ENCODE assay signal across 14 cellular contexts in genomic region chr16:11706180-11706742, GRCh38. TPM values are rescaled to one million over a fixed set of nuclear protein-coding genes. Genes with fewer than 3 reads are reported as not detected.
A peak's percentile ranks its signal among the peaks of the same experiment; 100 is the strongest.
DNase-seq lines count a peak whose midpoint lies in the region; ATAC-seq and TF ChIP-seq lines count a peak whose summit lies in the region.
"Had no signal": no experiment of that assay in that cellular context is flagged by ENCODE, and none has a peak within 500 bp of the region (broad histone marks: within the 10 kb centered on the region; RNA-seq: fewer than 3 reads in every experiment).

No MANE protein-coding gene starts in this region.

- H3K9me3 ChIP-seq in HEK293 (ENCODE audit: control insufficient read depth, insufficient read depth, low read depth, low read length), result no peaks in the 10 kb centered on the region
- no peaks in the 10 kb centered on the region for H3K9me3 ChIP-seq in lower lobe of right lung
- H3K9me3 ChIP-seq: colonic mucosa, gastroesophageal sphincter, tibial artery had no signal

- TF ChIP-seq CTCF in HEK293 (tag by site-specific recombination; IDR thresholded peaks at IDR 0.05) (no peak), VCaP (conservative IDR thresholded peaks at IDR 0.05) (no peak), lower lobe of right lung (IDR thresholded peaks at IDR 0.05) (no peak)

- H3K27ac ChIP-seq in HEK293 (ENCODE audit: extremely low read depth, low read depth, low read length), result no peak overlapping the region
- H3K27ac ChIP-seq in VCaP, result peak overlapping the region; percentile 67
- no peak overlapping the region for H3K27ac ChIP-seq in lower lobe of right lung
- H3K27ac ChIP-seq in mesendoderm (ENCODE audit: low read depth, low read length), result no peak overlapping the region
- H3K27ac ChIP-seq: colonic mucosa, gastroesophageal sphincter, tibial artery had no signal

- no peaks in the 10 kb centered on the region for H3K27me3 ChIP-seq in lower lobe of right lung (ENCODE audit: low read depth)
- H3K27me3 ChIP-seq in mesendoderm (ENCODE audit: insufficient read depth, low read length, poor library complexity), result no peaks in the 10 kb centered on the region
- H3K27me3 ChIP-seq: colonic mucosa, gastroesophageal sphincter, tibial artery had no signal

- H4K8ac ChIP-seq in mesendoderm (ENCODE audit: low read depth, low read length), result no peak overlapping the region

- no peak for DNase-seq in lower lobe of right lung
- DNase-seq in middle frontal gyrus (ENCODE audit: extremely low spot score, low spot score), result no peak
- DNase-seq in NCI-H1092 treated with DMSO at 0.1 percent for 48 hours (lab: John Stamatoyannopoulos, UW), result no peak
- DNase-seq in HT-29 (ENCODE audit: low spot score), result no peak
- DNase-seq in mesendoderm, result no peak
- DNase-seq: activated CD4-positive, alpha-beta T cell treated with anti-CD3 and anti-CD28 coated beads, Interleukin-2, amount 50 U/mL, for 1 hour; colonic mucosa; DMS79; NCI-H1436; tibial artery had no signal

- no peak overlapping the region for H2BK120ac ChIP-seq in mesendoderm (ENCODE audit: low read depth, low read length)

- ATAC-seq in GM18505 (IDR thresholded peaks at IDR 0.05; ENCODE audit: unreplicated experiment) (no peak), lower lobe of right lung (peak; percentile 30 to 56)
- ATAC-seq: gastroesophageal sphincter had no signal

- peak; percentile 27 for TF ChIP-seq POLR2A in GM18505 (IDR thresholded peaks at IDR 0.05; ENCODE audit: borderline replicate concordance, extremely low read depth, insufficient read depth, insufficient read length)

- H2BK15ac ChIP-seq in mesendoderm (replicated peaks; ENCODE audit: low read depth), result no peak overlapping the region

- CTCF ChIA-PET in HEK293 (lab: Yijun Ruan, JAX), result interaction anchor here (1.0 to 1.8 kb wide), 2 partner anchors 9 to 174 kb away, joined by 3 to 6 read pairs; no protein-coding TSS in a partner anchor

- H3K36me3 ChIP-seq in HEK293 (ENCODE audit: control insufficient read depth in 2 of 2, insufficient read depth in 1 of 2, low read length in 2 of 2), result peaks cover 0 to 51% of the 10 kb centered on the region in 2 experiments; a peak in 2 of 3 replicates
- H3K36me3 ChIP-seq in lower lobe of right lung, result peaks cover 52% of the 10 kb centered on the region
- H3K36me3 ChIP-seq in mesendoderm (ENCODE audit: control insufficient read depth, insufficient read depth, low read length), result no peaks in the 10 kb centered on the region
- H3K36me3 ChIP-seq: colonic mucosa had no signal

- H3K23ac ChIP-seq in mesendoderm (ENCODE audit: low read length), result no peak overlapping the region

- H3K4me3 ChIP-seq in HEK293 (ENCODE audit: low read depth, low read length) (no peak overlapping the region), lower lobe of right lung (no peak overlapping the region), mesendoderm (ENCODE audit: low read length) (no peak overlapping the region)
- H3K4me3 ChIP-seq: colonic mucosa, gastroesophageal sphincter, tibial artery had no signal

- H3K18ac ChIP-seq in mesendoderm (ENCODE audit: low read length), result no peak overlapping the region

- no peak overlapping the region for H3K9ac ChIP-seq in mesendoderm (ENCODE audit: low read length)

- intact Hi-C loops in lower lobe of right lung (cut with DNase I), result no loop called here

- no CpG with 5 or more reads among the region's 5 CpGs for WGBS in mesendoderm (ENCODE audit: extremely low coverage, insufficient coverage, low lambda C conversion rate)

- no peaks in the 10 kb centered on the region for H3K79me2 ChIP-seq in mesendoderm (ENCODE audit: control insufficient read depth, insufficient read depth, low read length)

- no peaks in the 10 kb centered on the region for H3K4me1 ChIP-seq in HEK293 (ENCODE audit: control insufficient read depth, insufficient read depth, low read length)
- H3K4me1 ChIP-seq in lower lobe of right lung, result peaks cover 17% of the 10 kb centered on the region
- no peaks in the 10 kb centered on the region for H3K4me1 ChIP-seq in mesendoderm (ENCODE audit: control insufficient read depth, low read depth, low read length)
- H3K4me1 ChIP-seq: colonic mucosa had no signal

- POLR2A ChIA-PET in HEK293 (lab: Yijun Ruan, JAX), result no interaction called here

- no peak overlapping the region for H3K56ac ChIP-seq in mesendoderm (ENCODE audit: low read length)

- H3K4me2 ChIP-seq in mesendoderm (ENCODE audit: low read length), result no peak overlapping the region

- H2AK5ac ChIP-seq in mesendoderm (ENCODE audit: low read length), result no peak overlapping the region

- no peak overlapping the region for H4K5ac ChIP-seq in mesendoderm (ENCODE audit: low read length)

- H3K4ac ChIP-seq in mesendoderm (ENCODE audit: low read depth, low read length), result no peak overlapping the region

- H2BK5ac ChIP-seq in mesendoderm (ENCODE audit: low read length), result no peak overlapping the region

- H3K79me1 ChIP-seq in mesendoderm (ENCODE audit: low read length), result no peaks in the 10 kb centered on the region

TF ChIP-seq in HEK293, 187 proteins besides CTCF, POLR2A, EP300 and RAD21:
- TF ChIP-seq ZBTB21 (tag by site-specific recombination; IDR thresholded peaks at IDR 0.05) (no peak), PRDM6 (tag by site-specific recombination; IDR thresholded peaks at IDR 0.05) (no peak), ZBTB6 (tag by site-specific recombination; IDR thresholded peaks at IDR 0.05) (no peak), ZNF48 (tag by site-specific recombination; IDR thresholded peaks at IDR 0.05) (no peak), KLF8 (tag by site-specific recombination; IDR thresholded peaks at IDR 0.05) (no peak), ZNF211 (tag by site-specific recombination; IDR thresholded peaks at IDR 0.05; ENCODE audit: low read depth) (no peak), ZBTB20 (tag by site-specific recombination; IDR thresholded peaks at IDR 0.05) (peak; percentile 59), ZNF248 (tag by site-specific recombination; IDR thresholded peaks at IDR 0.05) (no peak)

RNA-seq across cellular contexts. Expression of gene TXNDC11, which starts 36.4 kb away (rescaled TPM):
- 88.2 TPM for total RNA-seq in lower lobe of right lung
- 43.2 and 49.3 TPM in 2 replicates for total RNA-seq in HT-29 (2014; rRNA removed; shearing (Covaris generic))
- polyA plus RNA-seq in mesendoderm (2013, experiment 1 of 2), result 12.0 TPM
- polyA plus RNA-seq in mesendoderm (2013, experiment 2 of 2), result 13.0 TPM

RNA-seq across cellular contexts. Expression of gene SNN, which starts 38.0 kb away (rescaled TPM):
- 25.5 TPM for total RNA-seq in lower lobe of right lung
- 13.3 and 13.4 TPM in 2 replicates for total RNA-seq in HT-29 (2014; rRNA removed; shearing (Covaris generic))
- 30.3 TPM for polyA plus RNA-seq in mesendoderm (2013, experiment 1 of 2)
- 30.0 TPM for polyA plus RNA-seq in mesendoderm (2013, experiment 2 of 2)
